Comparison of ENCODE assay signal across 10 cellular contexts in the genomic region with DNA sequence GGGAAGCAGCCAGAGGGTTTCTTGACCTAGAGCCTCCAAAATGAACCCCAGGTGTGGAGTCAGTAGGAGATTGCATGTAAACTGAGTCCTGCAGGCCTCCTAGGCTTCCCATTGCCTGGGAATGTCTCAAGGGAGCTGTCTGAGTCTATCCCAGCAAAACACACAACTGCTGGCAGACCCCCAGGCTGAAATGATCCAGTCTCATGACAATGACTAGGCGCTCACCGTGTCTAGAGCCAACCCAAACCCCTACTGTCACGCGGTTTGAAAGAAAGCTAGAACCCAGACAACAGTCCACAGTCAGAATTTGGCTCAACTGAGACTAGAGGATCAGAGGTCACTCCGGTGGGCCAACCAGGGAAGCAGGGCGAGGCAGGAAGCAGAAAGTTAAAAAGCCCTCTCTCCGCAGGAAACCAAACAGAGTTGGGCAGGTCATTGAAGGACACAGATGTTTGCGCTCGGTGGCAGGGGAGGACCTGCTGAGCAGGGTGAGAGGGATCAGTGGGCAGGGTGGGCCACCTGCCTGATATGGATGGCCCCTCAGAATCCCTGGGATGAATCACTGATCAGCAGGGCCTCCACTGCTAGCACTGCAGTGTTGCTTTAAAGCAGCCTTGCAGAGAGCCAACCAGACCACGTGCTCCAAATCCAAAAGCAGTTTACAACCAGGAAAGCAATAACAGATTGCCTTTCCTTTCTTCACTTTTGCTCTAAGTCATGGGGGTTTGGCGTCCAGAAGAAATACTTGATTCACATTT. TPM values are rescaled to one million over a fixed set of nuclear protein-coding genes. Genes with fewer than 3 reads are reported as not detected.
A peak's percentile ranks its signal among the peaks of the same experiment; 100 is the strongest.
DNase-seq lines count a peak whose midpoint lies in the region; ATAC-seq and TF ChIP-seq lines count a peak whose summit lies in the region.
"Had no signal": no experiment of that assay in that cellular context is flagged by ENCODE, and none has a peak within 500 bp of the region (broad histone marks: within the 10 kb centered on the region; RNA-seq: fewer than 3 reads in every experiment).

No MANE protein-coding gene starts in this region.

- no peaks in the 10 kb centered on the region for H3K9me3 Mint-ChIP-seq in Calu3 (ENCODE audit: low read depth, unreplicated experiment)
- no peaks in the 10 kb centered on the region for H3K9me3 Mint-ChIP-seq in activated CD8-positive, alpha-beta T cell treated with anti-CD3 and anti-CD28 coated beads, Interleukin-2, amount 10 ng/mL, durations not matched to agents 7 days and 5 days (ENCODE audit: insufficient read depth)

- ATAC-seq in activated CD8-positive, alpha-beta T cell treated with anti-CD3 and anti-CD28 coated beads, Interleukin-2, amount 10 ng/mL, durations not matched to agents 7 days and 5 days = peak; percentile 41
- ATAC-seq in HG02938 (IDR thresholded peaks at IDR 0.05; ENCODE audit: unreplicated experiment) = no peak

- H3K4me3 ChIP-seq in left ventricle myocardium inferior (no peak overlapping the region), rectal smooth muscle tissue (ENCODE audit: low read length) (peak overlapping the region; percentile 2)

- H3K4me3 Mint-ChIP-seq in Calu3 (ENCODE audit: low read depth, unreplicated experiment) = no peak overlapping the region
- no peak overlapping the region for H3K4me3 Mint-ChIP-seq in activated CD8-positive, alpha-beta T cell treated with anti-CD3 and anti-CD28 coated beads, Interleukin-2, amount 10 ng/mL, durations not matched to agents 7 days and 5 days

- CTCF ChIA-PET in Calu3 (lab: Charles Lee) = interaction anchor here (1.0 to 2.6 kb wide), 3 partner anchors 15 to 42 kb away, joined by 3 to 9 read pairs (median 3); no protein-coding TSS in a partner anchor
- CTCF ChIA-PET in activated CD8-positive, alpha-beta T cell treated with anti-CD3 and anti-CD28 coated beads, Interleukin-2, amount 10 ng/mL, durations not matched to agents 7 days and 5 days (lab: Charles Lee) = interaction anchor here (0.7 to 3.0 kb wide), 7 partner anchors 10 to 195 kb away, joined by 3 to 19 read pairs (median 3); no protein-coding TSS in a partner anchor

- POLR2A ChIA-PET in activated CD8-positive, alpha-beta T cell treated with anti-CD3 and anti-CD28 coated beads, Interleukin-2, amount 10 ng/mL, durations not matched to agents 7 days and 5 days (lab: Charles Lee) = interaction anchor here (1.0 to 2.1 kb wide), 3 partner anchors 10 to 23 kb away, joined by 3 to 12 read pairs (median 3); no protein-coding TSS in a partner anchor

- H3K36me3 ChIP-seq in left ventricle myocardium inferior = no peaks in the 10 kb centered on the region
- H3K36me3 ChIP-seq in rectal smooth muscle tissue (ENCODE audit: control insufficient read depth, insufficient read depth, low read length) = peaks cover 6% of the 10 kb centered on the region

- H3K27me3 Mint-ChIP-seq in Calu3 (ENCODE audit: unreplicated experiment) = no peaks in the 10 kb centered on the region
- no peaks in the 10 kb centered on the region for H3K27me3 Mint-ChIP-seq in activated CD8-positive, alpha-beta T cell treated with anti-CD3 and anti-CD28 coated beads, Interleukin-2, amount 10 ng/mL, durations not matched to agents 7 days and 5 days (ENCODE audit: low read depth)

- H3K27ac Mint-ChIP-seq in Calu3 (ENCODE audit: unreplicated experiment) = peak overlapping the region; percentile 29
- peak overlapping the region; percentile 74 for H3K27ac Mint-ChIP-seq in activated CD8-positive, alpha-beta T cell treated with anti-CD3 and anti-CD28 coated beads, Interleukin-2, amount 10 ng/mL, durations not matched to agents 7 days and 5 days

- H3K9ac ChIP-seq in rectal smooth muscle tissue (ENCODE audit: low read length) = no peak overlapping the region

- no peaks in the 10 kb centered on the region for H3K27me3 ChIP-seq in left ventricle myocardium inferior (ENCODE audit: low read depth)
- no peaks in the 10 kb centered on the region for H3K27me3 ChIP-seq in rectal smooth muscle tissue (ENCODE audit: control insufficient read depth, insufficient read depth, low read length)

- peaks cover 82% of the 10 kb centered on the region for H3K4me1 Mint-ChIP-seq in Calu3 (ENCODE audit: low read depth, unreplicated experiment)
- peaks cover 90% of the 10 kb centered on the region for H3K4me1 Mint-ChIP-seq in activated CD8-positive, alpha-beta T cell treated with anti-CD3 and anti-CD28 coated beads, Interleukin-2, amount 10 ng/mL, durations not matched to agents 7 days and 5 days (ENCODE audit: low read depth)

- no peak for DNase-seq in Calu3
- DNase-seq in activated CD8-positive, alpha-beta T cell treated with anti-CD3 and anti-CD28 coated beads, Interleukin-2, amount 10 ng/mL, durations not matched to agents 7 days and 5 days = no peak
- DNase-seq in left ventricle myocardium inferior = no peak
- DNase-seq in NCI-H1105 treated with DMSO at 0.1 percent for 48 hours (lab: John Stamatoyannopoulos, UW) = no peak
- DNase-seq in DMS 273 (lab: John Stamatoyannopoulos, UW; ENCODE audit: unreplicated experiment) = no peak
- no peak for DNase-seq in OCI-M2 (lab: John Stamatoyannopoulos, UW; ENCODE audit: unreplicated experiment)
- DNase-seq: effector CD8-positive, alpha-beta T cell; NCI-H1092 treated with DMSO at 0.1 percent for 48 hours had no signal

- intact Hi-C loops in Calu3 (cut with micrococcal nuclease; ENCODE audit: unreplicated experiment) (no loop called here), left ventricle myocardium inferior (cut with micrococcal nuclease) (no loop called here)

- H3K4me1 ChIP-seq in left ventricle myocardium inferior (peaks cover 96% of the 10 kb centered on the region), rectal smooth muscle tissue (ENCODE audit: control insufficient read depth, insufficient read depth, low read length) (peaks cover 73% of the 10 kb centered on the region)

- peaks cover 48% of the 10 kb centered on the region for H3K36me3 Mint-ChIP-seq in Calu3 (ENCODE audit: insufficient read depth, unreplicated experiment)
- peaks cover 14% of the 10 kb centered on the region for H3K36me3 Mint-ChIP-seq in activated CD8-positive, alpha-beta T cell treated with anti-CD3 and anti-CD28 coated beads, Interleukin-2, amount 10 ng/mL, durations not matched to agents 7 days and 5 days (ENCODE audit: low read depth)

- H3K9me3 ChIP-seq in left ventricle myocardium inferior (replicated peaks) = no peaks in the 10 kb centered on the region

- BruUV-seq in Calu3 (replicated peaks; lab: Mats Ljungman, UMichigan) = no TSS peak

- TF ChIP-seq CTCF in Calu3 (IDR thresholded peaks at IDR 0.05; ENCODE audit: unreplicated experiment) = no peak
- TF ChIP-seq CTCF in left ventricle myocardium inferior (IDR thresholded peaks at IDR 0.05; ENCODE audit: borderline replicate concordance) = no peak

- H3K27ac ChIP-seq in left ventricle myocardium inferior (replicated peaks) (peak overlapping the region; percentile 55), rectal smooth muscle tissue (ENCODE audit: low read depth, low read length) (peak overlapping the region; percentile 86)

RNA-seq across cellular contexts. Expression of gene ACTN1, which starts 23.8 kb away (rescaled TPM):
- total RNA-seq in Calu3 (2022) (246 and 326 TPM in 2 replicates), left ventricle myocardium inferior (75.4 TPM)
- 10 to 100 TPM; 51.4 to 56.1 TPM for total RNA-seq in activated CD8-positive, alpha-beta T cell treated with anti-CD3 and anti-CD28 coated beads, Interleukin-2, amount 10 ng/mL, durations not matched to agents 7 days and 5 days
